Comparison of ENCODE assay signal across 8 cellular contexts in genomic region chr11:575324-575995, GRCh38. TPM values are rescaled to one million over a fixed set of nuclear protein-coding genes. Genes with fewer than 3 reads are reported as not detected.
A peak's percentile ranks its signal among the peaks of the same experiment; 100 is the strongest.
DNase-seq lines count a peak whose midpoint lies in the region; ATAC-seq and TF ChIP-seq lines count a peak whose summit lies in the region.

No MANE protein-coding gene starts in this region.

- H3K23ac ChIP-seq in IMR-90 (ENCODE audit: low read depth, low read length) = peak overlapping the region; percentile 79; the same call in 1 of the 2 replicates

- peak overlapping the region in 1 of 2 experiments; percentile 47; a peak in 2 of 4 replicates for H4K8ac ChIP-seq in IMR-90 (ENCODE audit: low read depth in 2 of 2, low read length in 2 of 2)

- H3K27me3 Mint-ChIP-seq in CD8-positive, alpha-beta T cell (ENCODE audit: low read depth) = peaks cover 2% of the 10 kb centered on the region

- peak overlapping the region; percentile 73 for H3K4ac ChIP-seq in IMR-90 (ENCODE audit: low read depth, low read length)

- intact Hi-C loops in CD8-positive, alpha-beta T cell (cut with DNase I, micrococcal nuclease) = loop anchor here in 1 of 2 experiments (5.0 kb wide), 1 partner anchor 168 kb away; no protein-coding TSS in a partner anchor
- intact Hi-C loops in IMR-90 (cut with micrococcal nuclease) = no loop called here

- H3K4me1 Mint-ChIP-seq in CD8-positive, alpha-beta T cell (ENCODE audit: low read depth) = peaks cover 50% of the 10 kb centered on the region

- H2BK15ac ChIP-seq in IMR-90 (ENCODE audit: low read depth, low read length) = no peak overlapping the region

- TF ChIP-seq POLR2A in IMR-90 (IDR thresholded peaks at IDR 0.05; ENCODE audit: low read depth, low read length) = no peak

- 0 out of 2 replicates have a peak overlapping the region, but pooled peaks have one; percentile 40 for H4K5ac ChIP-seq in IMR-90 (ENCODE audit: low read depth, low read length)

- H3K4me3 Mint-ChIP-seq in CD8-positive, alpha-beta T cell = peak overlapping the region; percentile 86

- peaks cover 46% of the 10 kb centered on the region for H3K4me1 ChIP-seq in CD8-positive, alpha-beta T cell (ENCODE audit: insufficient read depth, low read length)
- peaks cover 16% of the 10 kb centered on the region for H3K4me1 ChIP-seq in IMR-90 (ENCODE audit: control insufficient read depth, insufficient read depth, low read length)
- H3K4me1 ChIP-seq in neuron (ENCODE audit: insufficient read depth, low read length) = peaks cover 31% of the 10 kb centered on the region

- H3K79me1 ChIP-seq in IMR-90 (ENCODE audit: low read depth in 1 of 2, low read length in 2 of 2) = peaks cover 2 to 27% of the 10 kb centered on the region in 2 experiments; a peak in 3 of 4 replicates

- 1% methylated on average over 30 of the region's 78 CpGs; no CpG with 5 or more reads in 1 of the 2 experiments for WGBS in IMR-90 (ENCODE audit: extremely low coverage in 2 of 2, insufficient read length in 1 of 2), 2 experiments

- H3K9me3 Mint-ChIP-seq in CD8-positive, alpha-beta T cell = no peaks in the 10 kb centered on the region

- H3K4me2 ChIP-seq in IMR-90 (ENCODE audit: low read depth, low read length) = peak overlapping the region; percentile 92

- H3K27ac Mint-ChIP-seq in CD8-positive, alpha-beta T cell = peak overlapping the region; percentile 67

- no peak for TF ChIP-seq RAD21 in IMR-90 (IDR thresholded peaks at IDR 0.05; ENCODE audit: low read length)

- no peaks in the 10 kb centered on the region for H3K27me3 ChIP-seq in CD8-positive, alpha-beta T cell (ENCODE audit: insufficient read depth, low read length)
- H3K27me3 ChIP-seq in IMR-90 (ENCODE audit: control insufficient read depth, insufficient read depth, low read length) (no peaks in the 10 kb centered on the region; the same call in 1 of the 2 replicates), neuron (ENCODE audit: insufficient read depth, low read length) (peaks cover 9% of the 10 kb centered on the region)

- H2AFZ ChIP-seq in IMR-90 (replicated peaks; ENCODE audit: low read length, poor library complexity) = peak overlapping the region; percentile 96
- peak overlapping the region; percentile 98 for H2AFZ ChIP-seq in neuron (ENCODE audit: low read depth, low read length)

- CTCF ChIA-PET in CD8-positive, alpha-beta T cell (lab: Charles Lee) = interaction anchor here (0.5 to 1.8 kb wide), 3 partner anchors 19 to 125 kb away, joined by 3 to 7 read pairs (median 4); no protein-coding TSS in a partner anchor
- CTCF ChIA-PET in IMR-90 (lab: Yijun Ruan, JAX) = no interaction called here

- in situ Hi-C loops in IMR-90 (cut with MboI; ENCODE audit: low sequenced_read_pairs) = no loop called here

- no peaks in the 10 kb centered on the region for H3K36me3 ChIP-seq in CD8-positive, alpha-beta T cell (ENCODE audit: insufficient read depth, low read length)
- H3K36me3 ChIP-seq in IMR-90 (ENCODE audit: control insufficient read depth, insufficient read depth, low read length) (peaks cover 3% of the 10 kb centered on the region; the same call in 1 of the 2 replicates), neuron (ENCODE audit: insufficient read depth, low read length) (peaks cover 4% of the 10 kb centered on the region)

- H3K36me3 Mint-ChIP-seq in CD8-positive, alpha-beta T cell = peaks cover 7% of the 10 kb centered on the region

- peak overlapping the region; percentile 84 for H3K9ac ChIP-seq in IMR-90 (ENCODE audit: low read depth, low read length)

- no peak overlapping the region for H3K56ac ChIP-seq in IMR-90 (ENCODE audit: extremely low read depth, insufficient read depth, low read length)

- no peaks in the 10 kb centered on the region for H3K9me3 ChIP-seq in CD8-positive, alpha-beta T cell (ENCODE audit: low read length)
- H3K9me3 ChIP-seq in IMR-90 (ENCODE audit: control insufficient read depth, insufficient read depth, low read length) (no peaks in the 10 kb centered on the region), neuron (ENCODE audit: low read length) (no peaks in the 10 kb centered on the region)

- no peak overlapping the region for H2BK120ac ChIP-seq in IMR-90 (ENCODE audit: low read depth, low read length)

- no TSS peak for BruUV-seq in IMR-90 (replicated peaks; lab: Mats Ljungman, UMichigan)

- peak overlapping the region; percentile 53; the same call in 1 of the 2 replicates for H3K14ac ChIP-seq in IMR-90 (replicated peaks; ENCODE audit: low read depth, low read length)

- H3K18ac ChIP-seq in IMR-90 (ENCODE audit: low read depth, low read length) = no peak overlapping the region

- dilution Hi-C loops in IMR-90 (cut with HindIII; ENCODE audit: low sequenced_read_pairs, unreplicated experiment) = no loop called here

- POLR2A ChIA-PET in CD8-positive, alpha-beta T cell (lab: Charles Lee) = interaction anchor here (0.6 to 3.5 kb wide), 17 partner anchors 9 to 161 kb away, joined by 3 to 22 read pairs (median 4); partner anchors contain the start of genes DEAF1, HRAS, IRF7 and LMNTD2
- POLR2A ChIA-PET in IMR-90 (lab: Charles Lee; ENCODE audit: unreplicated experiment) = no interaction called here

- peak overlapping the region; percentile 21; the same call in 1 of the 2 replicates for H4K91ac ChIP-seq in IMR-90 (ENCODE audit: insufficient read depth, low read depth, low read length)

- peak overlapping the region; percentile 23; the same call in 1 of the 2 replicates for H2AK5ac ChIP-seq in IMR-90 (ENCODE audit: low read depth, low read length)

- H2BK5ac ChIP-seq in IMR-90 (ENCODE audit: low read depth, low read length, poor library complexity, severe bottlenecking) = peak overlapping the region; percentile 35

- H4K20me1 ChIP-seq in IMR-90 (ENCODE audit: insufficient read depth, low read length) = peaks cover 44% of the 10 kb centered on the region

- H3K9me1 ChIP-seq in IMR-90 (ENCODE audit: insufficient read depth, low read length) = peaks cover 15% of the 10 kb centered on the region

- TF ChIP-seq CTCF in CD8-positive, alpha-beta T cell (IDR thresholded peaks at IDR 0.05) = no peak
- no peak for TF ChIP-seq CTCF in IMR-90 (conservative IDR thresholded peaks at IDR 0.05; ENCODE audit: low read depth, low read length)

- no peak overlapping the region for H3K27ac ChIP-seq in CD8-positive, alpha-beta T cell (ENCODE audit: low read depth, low read length)
- peak overlapping the region; percentile 60; the same call in 1 of the 2 replicates for H3K27ac ChIP-seq in IMR-90 (ENCODE audit: insufficient read depth, low read length)

- H3K4me3 ChIP-seq in CD8-positive, alpha-beta T cell (ENCODE audit: low read depth, low read length) = peak overlapping the region; percentile 72
- peak overlapping the region; percentile 96 for H3K4me3 ChIP-seq in IMR-90 (ENCODE audit: insufficient read depth, low read depth, low read length)
- peak overlapping the region; percentile 76 for H3K4me3 ChIP-seq in neuron (ENCODE audit: low read length)

- no peak overlapping the region for H2BK20ac ChIP-seq in IMR-90 (ENCODE audit: low read depth, low read length)

- ATAC-seq in CD8-positive, alpha-beta T cell = no peak
- ATAC-seq in GM19455 (IDR thresholded peaks at IDR 0.05; ENCODE audit: unreplicated experiment) (peak; percentile 40), IMR-90 (ENCODE audit: low read depth) (peak; percentile 13)

- H2AK9ac ChIP-seq in IMR-90 (replicated peaks; ENCODE audit: low read depth, low read length, poor library complexity) = peak overlapping the region; percentile 83

- DNase-seq in CD8-positive, alpha-beta T cell = no peak
- DNase-seq in IMR-90 = no peak
- peak; percentile 77 for DNase-seq in SK-N-DZ (ENCODE audit: low spot score)
- peak; percentile 21 for DNase-seq in fibroblast of gingiva (ENCODE audit: low read depth)
- no peak for DNase-seq in midbrain (lab: John Stamatoyannopoulos, UW)
- DNase-seq in GM03348 (ENCODE audit: low spot score) = no peak

TF ChIP-seq in IMR-90, 13 proteins besides CTCF, POLR2A, EP300 and RAD21 (continues in another document):
- TF ChIP-seq BHLHE40 (IDR thresholded peaks at IDR 0.05; ENCODE audit: low read depth, low read length) (no peak), MAFK (IDR thresholded peaks at IDR 0.05; ENCODE audit: low read depth, low read length) (no peak)

RNA-seq across cellular contexts. Expression of gene PHRF1, which starts 0.8 kb away (rescaled TPM):
- total RNA-seq in CD8-positive, alpha-beta T cell = 10 to 100 TPM; 43.2 to 44.9 TPM
- 10.9 and 12.2 TPM in 2 replicates for total RNA-seq in IMR-90 (2012; rRNA removed)
- polyA plus RNA-seq in IMR-90 (2012; rRNA removed) = 17.5 and 23.0 TPM in 2 replicates
- polyA plus RNA-seq in IMR-90 (2012; cell fraction: cytosol; rRNA removed) = 16.8 and 17.0 TPM in 2 replicates
- 34.6 and 53.2 TPM in 2 replicates for polyA plus RNA-seq in IMR-90 (2012; cell fraction: nucleus; rRNA removed; ENCODE audit: low replicate concordance)
- polyA plus RNA-seq in SK-N-DZ (2014; cell fraction: cytosol; rRNA removed) = 16.2 and 26.4 TPM in 2 replicates
- 24.4 and 26.5 TPM in 2 replicates for polyA plus RNA-seq in SK-N-DZ (2014; cell fraction: nucleus; rRNA removed)

RNA-seq across cellular contexts. Expression of gene RASSF7, which starts 14.7 kb away (rescaled TPM):
- 10 to 100 TPM; 11.8 to 15.3 TPM for total RNA-seq in CD8-positive, alpha-beta T cell
- total RNA-seq in IMR-90 (2012; rRNA removed) = 6.8 and 6.9 TPM in 2 replicates
- polyA plus RNA-seq in IMR-90 (2012; rRNA removed) = 18.5 and 24.2 TPM in 2 replicates
- polyA plus RNA-seq in IMR-90 (2012; cell fraction: cytosol; rRNA removed) = 22.9 and 28.1 TPM in 2 replicates
- polyA plus RNA-seq in IMR-90 (2012; cell fraction: nucleus; rRNA removed; ENCODE audit: low replicate concordance) = 66.1 and 134 TPM in 2 replicates
- polyA plus RNA-seq in SK-N-DZ (2014; cell fraction: cytosol; rRNA removed) = 25.4 and 30.7 TPM in 2 replicates
- 37.4 and 45.5 TPM in 2 replicates for polyA plus RNA-seq in SK-N-DZ (2014; cell fraction: nucleus; rRNA removed)

RNA-seq across cellular contexts. Expression of gene LMNTD2, which starts 14.9 kb away (rescaled TPM):
- 1 to 10 TPM; 4.2 to 5.6 TPM for total RNA-seq in CD8-positive, alpha-beta T cell
- total RNA-seq in IMR-90 (2012; rRNA removed) = 0.18 and 0.28 TPM in 2 replicates
- 1.3 and 2.5 TPM in 2 replicates for polyA plus RNA-seq in IMR-90 (2012; rRNA removed)
- polyA plus RNA-seq in IMR-90 (2012; cell fraction: cytosol; rRNA removed) = 1.1 and 1.7 TPM in 2 replicates
- polyA plus RNA-seq in IMR-90 (2012; cell fraction: nucleus; rRNA removed; ENCODE audit: low replicate concordance) = 22.0 and 37.2 TPM in 2 replicates
- polyA plus RNA-seq in SK-N-DZ (2014; cell fraction: cytosol; rRNA removed) = 0.52 and 2.6 TPM in 2 replicates
- 4.3 and 6.4 TPM in 2 replicates for polyA plus RNA-seq in SK-N-DZ (2014; cell fraction: nucleus; rRNA removed)

RNA-seq across cellular contexts. Expression of gene LRRC56, which starts 38.1 kb away (rescaled TPM):
- 1 to 10 TPM; 3.2 TPM for total RNA-seq in CD8-positive, alpha-beta T cell
- 0.28 and 0.36 TPM in 2 replicates for total RNA-seq in IMR-90 (2012; rRNA removed)
- 1.3 and 1.7 TPM in 2 replicates for polyA plus RNA-seq in IMR-90 (2012; rRNA removed)
- 0.73 and 1.4 TPM in 2 replicates for polyA plus RNA-seq in IMR-90 (2012; cell fraction: cytosol; rRNA removed)
- polyA plus RNA-seq in IMR-90 (2012; cell fraction: nucleus; rRNA removed; ENCODE audit: low replicate concordance) = 5.4 and 11.7 TPM in 2 replicates
- polyA plus RNA-seq in SK-N-DZ (2014; cell fraction: cytosol; rRNA removed) = 0.15 and 0.18 TPM in 2 replicates
- polyA plus RNA-seq in SK-N-DZ (2014; cell fraction: nucleus; rRNA removed) = 0.54 and 0.75 TPM in 2 replicates

RNA-seq across cellular contexts. Expression of gene HRAS, which starts 40.1 kb away (rescaled TPM):
- 10 to 100 TPM; 25.2 to 25.5 TPM for total RNA-seq in CD8-positive, alpha-beta T cell
- 99.4 and 108 TPM in 2 replicates for total RNA-seq in IMR-90 (2012; rRNA removed)
- 123 and 154 TPM in 2 replicates for polyA plus RNA-seq in IMR-90 (2012; rRNA removed)
- 122 and 126 TPM in 2 replicates for polyA plus RNA-seq in IMR-90 (2012; cell fraction: cytosol; rRNA removed)
- polyA plus RNA-seq in IMR-90 (2012; cell fraction: nucleus; rRNA removed; ENCODE audit: low replicate concordance) = 101 and 217 TPM in 2 replicates
- polyA plus RNA-seq in SK-N-DZ (2014; cell fraction: cytosol; rRNA removed) = 53.4 and 62.1 TPM in 2 replicates
- polyA plus RNA-seq in SK-N-DZ (2014; cell fraction: nucleus; rRNA removed) = 109 and 113 TPM in 2 replicates

Comparison
In these comparisons a context has a peak if more than half of its experiments do, and no peak if none do; other contexts are left out.
1. DNase-seq: peak in SK-N-DZ (single experiment) and fibroblast of gingiva (single experiment); none in CD8-positive, alpha-beta T cell (0 of 7), IMR-90 (single experiment), midbrain (single experiment) and GM03348 (single experiment).
2. Peak in every context shown above with its lines, with median percentiles within 50 percentile points of each other: H3K4me3 ChIP-seq.